ENCODE assay signal across 1 cellular context in the genomic region with DNA sequence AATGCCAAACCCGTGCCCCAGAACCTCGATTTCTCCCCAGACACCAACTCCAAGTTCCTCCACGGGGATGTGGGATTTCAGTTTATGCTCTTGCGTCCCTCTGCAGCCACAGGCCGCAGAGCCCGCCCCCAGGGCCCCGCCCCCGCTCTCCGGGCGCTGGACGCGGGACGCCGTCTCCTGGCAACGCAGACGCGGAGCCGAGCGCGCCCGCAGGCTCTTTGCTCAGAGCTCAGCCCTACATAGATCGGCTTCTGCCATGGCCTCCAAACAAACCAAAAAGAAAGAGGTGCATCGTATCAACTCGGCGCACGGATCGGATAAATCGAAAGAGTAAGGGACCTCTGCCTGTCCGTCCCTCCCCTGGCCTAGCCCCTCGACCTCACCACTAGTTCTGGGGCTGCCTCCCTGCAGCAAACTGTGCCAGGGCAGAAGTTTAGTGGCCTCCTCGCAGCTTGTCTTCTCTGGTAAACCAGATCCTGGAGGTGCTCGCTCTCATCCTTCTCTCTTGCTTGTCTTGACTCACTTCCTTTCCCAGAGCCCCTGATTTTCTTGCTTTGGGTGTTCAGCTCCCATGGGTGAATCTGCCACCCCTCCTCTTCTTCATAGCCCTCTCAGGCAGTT.
TF ChIP-seq lines count a peak whose summit lies in the region.

A gene (plus strand): TSS at position 188 of the 621 bp plus-strand sequence. CDS start 69 bp downstream, at position 257.

TF ChIP-seq in GM23338, 12 proteins besides CTCF, POLR2A, EP300 and RAD21 (continued from another document):
- TF ChIP-seq, protein P1, sequence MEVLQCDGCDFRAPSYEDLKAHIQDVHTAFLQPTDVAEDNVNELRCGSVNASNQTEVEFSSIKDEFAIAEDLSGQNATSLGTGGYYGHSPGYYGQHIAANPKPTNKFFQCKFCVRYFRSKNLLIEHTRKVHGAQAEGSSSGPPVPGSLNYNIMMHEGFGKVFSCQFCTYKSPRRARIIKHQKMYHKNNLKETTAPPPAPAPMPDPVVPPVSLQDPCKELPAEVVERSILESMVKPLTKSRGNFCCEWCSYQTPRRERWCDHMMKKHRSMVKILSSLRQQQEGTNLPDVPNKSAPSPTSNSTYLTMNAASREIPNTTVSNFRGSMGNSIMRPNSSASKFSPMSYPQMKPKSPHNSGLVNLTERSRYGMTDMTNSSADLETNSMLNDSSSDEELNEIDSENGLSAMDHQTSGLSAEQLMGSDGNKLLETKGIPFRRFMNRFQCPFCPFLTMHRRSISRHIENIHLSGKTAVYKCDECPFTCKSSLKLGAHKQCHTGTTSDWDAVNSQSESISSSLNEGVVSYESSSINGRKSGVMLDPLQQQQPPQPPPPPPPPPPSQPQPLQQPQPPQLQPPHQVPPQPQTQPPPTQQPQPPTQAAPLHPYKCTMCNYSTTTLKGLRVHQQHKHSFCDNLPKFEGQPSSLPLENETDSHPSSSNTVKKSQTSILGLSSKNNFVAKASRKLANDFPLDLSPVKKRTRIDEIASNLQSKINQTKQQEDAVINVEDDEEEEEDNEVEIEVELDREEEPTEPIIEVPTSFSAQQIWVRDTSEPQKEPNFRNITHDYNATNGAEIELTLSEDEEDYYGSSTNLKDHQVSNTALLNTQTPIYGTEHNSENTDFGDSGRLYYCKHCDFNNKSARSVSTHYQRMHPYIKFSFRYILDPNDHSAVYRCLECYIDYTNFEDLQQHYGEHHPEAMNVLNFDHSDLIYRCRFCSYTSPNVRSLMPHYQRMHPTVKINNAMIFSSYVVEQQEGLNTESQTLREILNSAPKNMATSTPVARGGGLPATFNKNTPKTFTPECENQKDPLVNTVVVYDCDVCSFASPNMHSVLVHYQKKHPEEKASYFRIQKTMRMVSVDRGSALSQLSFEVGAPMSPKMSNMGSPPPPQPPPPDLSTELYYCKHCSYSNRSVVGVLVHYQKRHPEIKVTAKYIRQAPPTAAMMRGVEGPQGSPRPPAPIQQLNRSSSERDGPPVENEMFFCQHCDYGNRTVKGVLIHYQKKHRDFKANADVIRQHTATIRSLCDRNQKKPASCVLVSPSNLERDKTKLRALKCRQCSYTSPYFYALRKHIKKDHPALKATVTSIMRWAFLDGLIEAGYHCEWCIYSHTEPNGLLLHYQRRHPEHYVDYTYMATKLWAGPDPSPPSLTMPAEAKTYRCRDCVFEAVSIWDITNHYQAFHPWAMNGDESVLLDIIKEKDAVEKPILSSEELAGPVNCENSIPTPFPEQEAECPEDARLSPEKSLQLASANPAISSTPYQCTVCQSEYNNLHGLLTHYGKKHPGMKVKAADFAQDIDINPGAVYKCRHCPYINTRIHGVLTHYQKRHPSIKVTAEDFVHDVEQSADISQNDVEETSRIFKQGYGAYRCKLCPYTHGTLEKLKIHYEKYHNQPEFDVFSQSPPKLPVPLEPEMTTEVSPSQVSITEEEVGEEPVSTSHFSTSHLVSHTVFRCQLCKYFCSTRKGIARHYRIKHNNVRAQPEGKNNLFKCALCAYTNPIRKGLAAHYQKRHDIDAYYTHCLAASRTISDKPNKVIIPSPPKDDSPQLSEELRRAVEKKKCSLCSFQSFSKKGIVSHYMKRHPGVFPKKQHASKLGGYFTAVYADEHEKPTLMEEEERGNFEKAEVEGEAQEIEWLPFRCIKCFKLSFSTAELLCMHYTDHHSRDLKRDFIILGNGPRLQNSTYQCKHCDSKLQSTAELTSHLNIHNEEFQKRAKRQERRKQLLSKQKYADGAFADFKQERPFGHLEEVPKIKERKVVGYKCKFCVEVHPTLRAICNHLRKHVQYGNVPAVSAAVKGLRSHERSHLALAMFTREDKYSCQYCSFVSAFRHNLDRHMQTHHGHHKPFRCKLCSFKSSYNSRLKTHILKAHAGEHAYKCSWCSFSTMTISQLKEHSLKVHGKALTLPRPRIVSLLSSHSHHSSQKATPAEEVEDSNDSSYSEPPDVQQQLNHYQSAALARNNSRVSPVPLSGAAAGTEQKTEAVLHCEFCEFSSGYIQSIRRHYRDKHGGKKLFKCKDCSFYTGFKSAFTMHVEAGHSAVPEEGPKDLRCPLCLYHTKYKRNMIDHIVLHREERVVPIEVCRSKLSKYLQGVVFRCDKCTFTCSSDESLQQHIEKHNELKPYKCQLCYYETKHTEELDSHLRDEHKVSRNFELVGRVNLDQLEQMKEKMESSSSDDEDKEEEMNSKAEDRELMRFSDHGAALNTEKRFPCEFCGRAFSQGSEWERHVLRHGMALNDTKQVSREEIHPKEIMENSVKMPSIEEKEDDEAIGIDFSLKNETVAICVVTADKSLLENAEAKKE (CRISPR knock-in tag; IDR thresholded peaks at IDR 0.05), result no peak
- TF ChIP-seq CREB1 (CRISPR knock-in tag; IDR thresholded peaks at IDR 0.05; ENCODE audit: low read depth) (no peak), POLR2AphosphoS5 (IDR thresholded peaks at IDR 0.05; ENCODE audit: low read depth) (no peak), JUNB (IDR thresholded peaks at IDR 0.05; ENCODE audit: unreplicated experiment) (no peak), EZH2 (IDR thresholded peaks at IDR 0.05; ENCODE audit: low read depth, unreplicated experiment) (no peak), NANOG (IDR thresholded peaks at IDR 0.05; ENCODE audit: borderline replicate concordance) (no peak), ZNF114 (CRISPR knock-in tag; IDR thresholded peaks at IDR 0.05) (no peak)
- TF ChIP-seq, protein P2, sequence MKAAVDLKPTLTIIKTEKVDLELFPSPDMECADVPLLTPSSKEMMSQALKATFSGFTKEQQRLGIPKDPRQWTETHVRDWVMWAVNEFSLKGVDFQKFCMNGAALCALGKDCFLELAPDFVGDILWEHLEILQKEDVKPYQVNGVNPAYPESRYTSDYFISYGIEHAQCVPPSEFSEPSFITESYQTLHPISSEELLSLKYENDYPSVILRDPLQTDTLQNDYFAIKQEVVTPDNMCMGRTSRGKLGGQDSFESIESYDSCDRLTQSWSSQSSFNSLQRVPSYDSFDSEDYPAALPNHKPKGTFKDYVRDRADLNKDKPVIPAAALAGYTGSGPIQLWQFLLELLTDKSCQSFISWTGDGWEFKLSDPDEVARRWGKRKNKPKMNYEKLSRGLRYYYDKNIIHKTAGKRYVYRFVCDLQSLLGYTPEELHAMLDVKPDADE (IDR thresholded peaks at IDR 0.05), result no peak
TF ChIP-seq in GM23338: peak in this region for 0.
